In the genomic region with DNA sequence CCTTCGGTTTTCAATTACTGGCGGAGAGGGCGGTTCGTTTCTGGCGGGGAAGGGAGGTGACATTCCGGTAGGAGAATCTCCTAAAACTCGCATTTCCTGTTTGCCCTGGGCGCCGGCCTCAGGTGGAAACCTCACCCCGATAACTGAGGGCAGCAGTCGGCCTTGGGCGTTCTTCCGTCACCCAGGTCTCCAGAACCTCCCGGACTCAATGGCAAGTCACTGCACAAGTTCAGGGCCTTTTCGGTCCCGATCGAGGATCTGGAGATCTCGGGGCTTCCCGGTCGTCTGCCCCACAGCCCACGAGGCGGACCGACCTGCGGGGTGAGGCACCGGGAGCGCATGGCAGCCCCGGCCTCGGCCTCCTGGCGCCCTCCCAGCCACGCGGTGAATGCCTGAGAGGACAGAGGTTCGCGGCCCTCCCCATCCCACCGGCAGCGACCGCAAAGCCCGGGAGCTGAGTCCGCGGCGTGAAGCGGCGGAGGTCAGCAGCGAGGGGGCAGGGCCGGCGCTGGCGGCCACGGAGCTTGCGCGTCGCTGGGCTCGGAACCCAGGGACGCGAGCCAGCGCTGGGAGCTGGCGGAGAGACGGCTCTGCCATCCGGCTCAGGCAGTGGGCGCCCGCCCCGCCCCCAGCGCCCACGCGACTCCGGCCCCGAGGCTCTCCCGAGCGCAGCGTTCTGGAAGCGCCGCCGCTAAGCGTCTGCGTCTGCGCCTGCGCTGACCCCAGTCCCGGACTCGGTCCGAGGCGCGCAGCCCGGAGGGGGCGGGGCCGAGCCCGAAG, we compare ENCODE assay signal across 9 cellular contexts. TPM values are rescaled to one million over a fixed set of nuclear protein-coding genes. Genes with fewer than 3 reads are reported as not detected.
DNase-seq lines count a peak whose midpoint lies in the region; ATAC-seq and TF ChIP-seq lines count a peak whose summit lies in the region.
"Had no signal": no experiment of that assay in that cellular context is flagged by ENCODE, and none has a peak within 500 bp of the region (broad histone marks: within the 10 kb centered on the region; RNA-seq: fewer than 3 reads in every experiment).

No MANE protein-coding gene starts in this region.

- peak; percentile 79 for ATAC-seq in HG03354 (IDR thresholded peaks at IDR 0.05; ENCODE audit: poor library complexity, severe bottlenecking, unreplicated experiment)
- peak; percentile 90 for ATAC-seq in left lobe of liver

- POLR2A ChIA-PET in activated CD4-positive, alpha-beta T cell treated with anti-CD3 and anti-CD28 coated beads, Interleukin-2, amount 10 ng/mL, durations not matched to agents 7 days and 5 days (lab: Charles Lee) = no interaction called here

- peak; percentile 69 for TF ChIP-seq POLR2A in GM19099 (IDR thresholded peaks at IDR 0.05; ENCODE audit: extremely low read depth, insufficient read length, low read depth)

- H3K27me3 Mint-ChIP-seq in activated CD4-positive, alpha-beta T cell treated with anti-CD3 and anti-CD28 coated beads, Interleukin-2, amount 10 ng/mL, durations not matched to agents 7 days and 5 days = peaks cover 13% of the 10 kb centered on the region

- H3K4me3 Mint-ChIP-seq in activated CD4-positive, alpha-beta T cell treated with anti-CD3 and anti-CD28 coated beads, Interleukin-2, amount 10 ng/mL, durations not matched to agents 7 days and 5 days = peak overlapping the region; percentile 68

- H3K36me3 Mint-ChIP-seq in activated CD4-positive, alpha-beta T cell treated with anti-CD3 and anti-CD28 coated beads, Interleukin-2, amount 10 ng/mL, durations not matched to agents 7 days and 5 days (ENCODE audit: low read depth) = no peaks in the 10 kb centered on the region

- no peaks in the 10 kb centered on the region for H3K9me3 Mint-ChIP-seq in activated CD4-positive, alpha-beta T cell treated with anti-CD3 and anti-CD28 coated beads, Interleukin-2, amount 10 ng/mL, durations not matched to agents 7 days and 5 days

- CTCF ChIA-PET in activated CD4-positive, alpha-beta T cell treated with anti-CD3 and anti-CD28 coated beads, Interleukin-2, amount 10 ng/mL, durations not matched to agents 7 days and 5 days (lab: Charles Lee) = interaction anchor here (1.0 kb wide), 1 partner anchor 71 kb away, joined by 3 read pairs; no protein-coding TSS in a partner anchor

- H3K4me1 Mint-ChIP-seq in activated CD4-positive, alpha-beta T cell treated with anti-CD3 and anti-CD28 coated beads, Interleukin-2, amount 10 ng/mL, durations not matched to agents 7 days and 5 days = peaks cover 10% of the 10 kb centered on the region

- DNase-seq in AML-193 (lab: John Stamatoyannopoulos, UW) = peak; percentile 59 to 66
- DNase-seq in NCI-H510A treated with DMSO at 0.1 percent for 48 hours (lab: John Stamatoyannopoulos, UW) = peak; percentile 80
- peak; percentile 83 for DNase-seq in activated CD4-positive, alpha-beta T cell treated with anti-CD3 and anti-CD28 coated beads, Interleukin-2, amount 10 ng/mL, durations not matched to agents 7 days and 5 days
- DNase-seq in cortex of kidney (lab: John Stamatoyannopoulos, UW) = peak; percentile 79
- peak; percentile 96 for DNase-seq in left lobe of liver (ENCODE audit: low spot score)
- DNase-seq in stimulated activated CD4-positive, alpha-beta T cell treated with anti-CD3 and anti-CD28 coated beads, Interleukin-2, amount 100 ng/mL, for 24 hours = peak; percentile 91 to 97

- peak overlapping the region; percentile 64 for H3K27ac Mint-ChIP-seq in activated CD4-positive, alpha-beta T cell treated with anti-CD3 and anti-CD28 coated beads, Interleukin-2, amount 10 ng/mL, durations not matched to agents 7 days and 5 days

RNA-seq across cellular contexts. Expression of gene SRL, which starts 58.4 kb away (rescaled TPM):
- not detected for total RNA-seq in activated CD4-positive, alpha-beta T cell treated with anti-CD3 and anti-CD28 coated beads, Interleukin-2, amount 10 ng/mL, durations not matched to agents 7 days and 5 days
- 0.15 TPM for total RNA-seq in left lobe of liver
- total RNA-seq: T-helper 1 cell treated with Interleukin-12 subunit alpha and Interleukin-12 subunit beta and Interleukin-4 antibody, amounts not matched to agents 30 ng/mL and 1 ng/mL, for 36 hours had no signal

Comparison
In these comparisons a context has a peak if more than half of its experiments do, and no peak if none do; other contexts are left out.
1. Peak in every context shown above with its lines: DNase-seq and ATAC-seq.